Comparison of ENCODE assay signal across 29 cellular contexts in the genomic region with DNA sequence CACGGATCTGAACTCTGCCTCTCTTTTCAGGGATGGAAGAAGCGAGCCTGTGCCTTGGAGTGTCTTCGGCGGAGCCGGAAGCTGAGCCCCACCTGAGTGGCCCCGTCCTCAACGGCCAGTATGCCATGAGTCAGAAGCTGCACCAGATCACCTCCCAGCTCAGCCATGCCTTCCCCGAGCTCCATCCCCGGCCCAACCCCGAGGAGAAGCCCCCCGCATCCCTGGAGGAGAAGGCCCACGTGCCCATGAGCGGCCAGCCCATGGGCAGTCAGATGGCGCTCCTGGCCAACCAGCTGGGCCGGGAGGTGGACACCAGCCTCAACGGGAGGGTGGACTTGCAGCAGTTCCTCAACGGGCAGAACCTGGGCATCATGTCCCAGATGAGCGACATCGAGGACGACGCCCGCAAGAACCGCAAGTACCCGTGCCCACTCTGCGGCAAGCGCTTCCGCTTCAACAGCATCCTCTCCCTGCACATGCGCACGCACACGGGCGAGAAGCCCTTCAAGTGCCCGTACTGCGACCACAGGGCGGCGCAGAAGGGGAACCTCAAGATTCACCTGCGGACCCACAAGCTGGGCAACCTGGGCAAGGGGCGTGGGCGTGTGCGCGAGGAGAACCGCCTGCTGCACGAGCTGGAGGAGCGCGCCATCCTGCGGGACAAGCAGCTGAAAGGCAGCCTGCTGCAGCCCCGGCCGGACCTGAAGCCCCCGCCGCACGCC.
"Had no signal": no experiment of that assay in that cellular context is flagged by ENCODE, and none has a peak within 500 bp of the region (broad histone marks: within the 10 kb centered on the region; RNA-seq: fewer than 3 reads in every experiment).

No MANE protein-coding gene starts in this region.

- H3K4me1 ChIP-seq: ascending aorta, breast epithelium, colonic mucosa, gastroesophageal sphincter had no signal

- H3K36me3 ChIP-seq: ascending aorta, breast epithelium, cardiac muscle cell, colonic mucosa had no signal

- DNase-seq: activated CD4-positive, alpha-beta memory T cell treated with anti-CD3 and anti-CD28 coated beads for 36 hours; activated CD4-positive, alpha-beta T cell treated with anti-CD3 and anti-CD28 coated beads for 36 hours; activated CD4-positive, alpha-beta T cell treated with anti-CD3 and anti-CD28 coated beads, Interleukin-2, amount 10 ng/mL, durations not matched to agents 24 days and 14 days; activated CD4-positive, CD25-positive, alpha-beta regulatory T cell; activated CD4-positive, CD25-positive, alpha-beta regulatory T cell treated with anti-CD3 and anti-CD28 coated beads, Interleukin-2, amount 50 U/mL, for 72 hours; activated CD8-positive, alpha-beta memory T cell treated with anti-CD3 and anti-CD28 coated beads, Interleukin-2, amount 10 ng/mL, durations not matched to agents 7 days and 5 days; activated CD8-positive, alpha-beta memory T cell treated with anti-CD3 and anti-CD28 coated beads, Interleukin-2, amount 50 U/mL, for 4 hours; activated CD8-positive, alpha-beta T cell treated with anti-CD3 and anti-CD28 coated beads, Interleukin-2, amount 10 ng/mL, durations not matched to agents 7 days and 5 days; activated gamma-delta T cell; activated naive CD4-positive, alpha-beta T cell; activated naive CD4-positive, alpha-beta T cell treated with anti-CD3 and anti-CD28 coated beads, Interleukin-2, amount 10 ng/mL, durations not matched to agents 7 days and 5 days; activated naive CD8-positive, alpha-beta T cell treated with anti-CD3 and anti-CD28 coated beads, Interleukin-2, amount 10 ng/mL, durations not matched to agents 7 days and 5 days; activated T-cell treated with anti-CD3 and anti-CD28 coated beads, Interleukin-2, amount 50 U/mL, for 1 hour; activated T-cell treated with anti-CD3 and anti-CD28 coated beads, Interleukin-2, amount 50 U/mL, for 72 hours; central memory CD4-positive, alpha-beta T cell; cerebellar nuclear complex; colonic mucosa; effector CD8-positive, alpha-beta T cell; esophagus squamous epithelium; foreskin melanocyte; T-helper 1 cell; T-helper 17 cell; T1000 had no signal

- H3K27ac ChIP-seq: ascending aorta, breast epithelium, cardiac muscle cell, colonic mucosa, epithelial cell of prostate, esophagus squamous epithelium, gastroesophageal sphincter had no signal

- H3K9me3 ChIP-seq: ascending aorta, breast epithelium, colonic mucosa, esophagus squamous epithelium, gastroesophageal sphincter had no signal

- H3K4me3 ChIP-seq: ascending aorta, breast epithelium, cardiac muscle cell, colonic mucosa, esophagus squamous epithelium, gastroesophageal sphincter had no signal

- H3K27me3 ChIP-seq: ascending aorta, colonic mucosa, esophagus squamous epithelium had no signal

- ATAC-seq: activated CD4-positive, alpha-beta T cell treated with anti-CD3 and anti-CD28 coated beads for 36 hours; activated CD8-positive, alpha-beta memory T cell treated with anti-CD3 and anti-CD28 coated beads, Interleukin-2, amount 10 ng/mL, durations not matched to agents 7 days and 5 days; activated CD8-positive, alpha-beta T cell treated with anti-CD3 and anti-CD28 coated beads, Interleukin-2, amount 10 ng/mL, durations not matched to agents 7 days and 5 days; activated naive CD4-positive, alpha-beta T cell treated with anti-CD3 and anti-CD28 coated beads, Interleukin-2, amount 50 U/mL, for 72 hours; activated T-cell treated with anti-CD3 and anti-CD28 coated beads, Interleukin-2, amount 50 U/mL, for 72 hours; gastroesophageal sphincter; T-helper 17 cell had no signal
